ENCODE assay signal across 27 cellular contexts in the genomic region with DNA sequence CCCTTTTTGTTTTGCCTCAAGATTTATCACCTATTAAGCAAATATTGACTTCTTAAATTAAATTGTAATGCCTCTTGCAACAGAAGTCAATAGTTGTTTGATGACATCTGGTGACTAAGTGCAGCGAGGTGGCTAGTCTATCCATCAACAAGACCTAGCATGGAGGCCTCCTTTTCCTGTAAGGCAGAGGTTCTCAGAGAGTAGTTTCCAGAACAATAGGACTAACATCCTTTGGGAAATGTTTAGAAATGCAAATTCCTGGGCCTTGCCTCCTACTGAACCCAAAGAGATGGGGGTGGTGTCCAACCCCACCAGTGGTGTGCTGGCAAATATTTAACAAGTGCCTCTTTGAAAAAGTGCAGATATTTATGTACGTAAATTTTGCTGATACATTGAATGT.
"Had no signal": no experiment of that assay in that cellular context is flagged by ENCODE, and none has a peak within 500 bp of the region (broad histone marks: within the 10 kb centered on the region; RNA-seq: fewer than 3 reads in every experiment).

No MANE protein-coding gene starts in this region.

- H3K27ac Mint-ChIP-seq: immature natural killer cell; mesothelial cell of epicardium; naive B cell; natural killer cell; nephron progenitor cell; progenitor cell of endocrine pancreas; stimulated activated memory B cell treated with anti-CD40 and anti-IgM and Interleukin-4, amounts not matched to agents 10 μg/mL and 1 μg/mL and 100 μg/mL, for 72 hours; stimulated activated naive CD8-positive, alpha-beta T cell treated with anti-CD3 and anti-CD28 coated beads, Interleukin-15, amount 100 ng/mL, for 72 hours; type B pancreatic cell had no signal

- H3K9me3 ChIP-seq: right atrium auricular region, right lobe of liver, uterus had no signal

- H3K4me1 ChIP-seq: left ventricle myocardium inferior, right atrium auricular region, right lobe of liver, tibial nerve, uterus had no signal

- H3K27me3 ChIP-seq: ovary, right atrium auricular region, right lobe of liver, tibial nerve, uterus had no signal

- DNase-seq: immature natural killer cell; kidney; left colon; left ventricle myocardium inferior; mesendoderm; naive B cell; natural killer cell; nephron progenitor cell; ovary; right lobe of liver; stimulated activated CD4-positive, alpha-beta T cell treated with anti-CD3 and anti-CD28 coated beads, Interleukin-1b, Interleukin-23, amount 100 ng/mL, for 48 hours; stimulated activated CD4-positive, alpha-beta T cell treated with anti-CD3 and anti-CD28 coated beads, Interleukin-2, amount 100 ng/mL, for 48 hours; stimulated activated CD4-positive, alpha-beta T cell treated with anti-CD3 and anti-CD28 coated beads, Interleukin-4, amount 100 ng/mL, for 4 hours; stimulated activated CD8-positive, alpha-beta memory T cell treated with anti-CD3 and anti-CD28 coated beads, Interleukin-4, amount 100 ng/mL, for 48 hours; stimulated activated naive CD4-positive, alpha-beta T cell treated with Interleukin-2 at 50 U/mL for 16 hours; stimulated activated naive CD8-positive, alpha-beta T cell treated with anti-CD3 and anti-CD28 coated beads, Interleukin-15, amount 100 ng/mL, for 72 hours; substantia nigra; uterus had no signal

- FAIRE-seq: islet of Langerhans, kidney had no signal

- H3K4me1 Mint-ChIP-seq: immature natural killer cell; mesothelial cell of epicardium; naive B cell; natural killer cell; stimulated activated memory B cell treated with anti-CD40 and anti-IgM and Interleukin-4, amounts not matched to agents 10 μg/mL and 1 μg/mL and 100 μg/mL, for 72 hours; stimulated activated naive CD8-positive, alpha-beta T cell treated with anti-CD3 and anti-CD28 coated beads, Interleukin-15, amount 100 ng/mL, for 72 hours had no signal

- H3K4me2 ChIP-seq: smooth muscle cell had no signal

- H3K36me3 Mint-ChIP-seq: immature natural killer cell; mesothelial cell of epicardium; naive B cell; natural killer cell; stimulated activated memory B cell treated with anti-CD40 and anti-IgM and Interleukin-4, amounts not matched to agents 10 μg/mL and 1 μg/mL and 100 μg/mL, for 72 hours; type B pancreatic cell had no signal

- H3K27ac ChIP-seq: left ventricle myocardium inferior, ovary, right atrium auricular region, right lobe of liver, tibial nerve, uterus had no signal

- H3K4me3 Mint-ChIP-seq: immature natural killer cell; mesothelial cell of epicardium; naive B cell; natural killer cell; nephron progenitor cell; stimulated activated memory B cell treated with anti-CD40 and anti-IgM and Interleukin-4, amounts not matched to agents 10 μg/mL and 1 μg/mL and 100 μg/mL, for 72 hours; stimulated activated naive CD8-positive, alpha-beta T cell treated with anti-CD3 and anti-CD28 coated beads, Interleukin-15, amount 100 ng/mL, for 72 hours; type B pancreatic cell had no signal

- ATAC-seq: left colon; natural killer cell; right lobe of liver; stimulated activated memory B cell treated with anti-CD40 and anti-IgM and Interleukin-4, amounts not matched to agents 10 μg/mL and 1 μg/mL and 100 μg/mL, for 72 hours; stimulated activated naive CD8-positive, alpha-beta T cell treated with anti-CD3 and anti-CD28 coated beads, Interleukin-15, amount 100 ng/mL, for 72 hours had no signal

- H3K36me3 ChIP-seq: left ventricle myocardium inferior, ovary, right atrium auricular region, right lobe of liver, tibial nerve, uterus had no signal

- H3K9me3 Mint-ChIP-seq: type B pancreatic cell had no signal

- H3K4me3 ChIP-seq: left ventricle myocardium inferior, lung, ovary, right atrium auricular region, right lobe of liver, smooth muscle cell, tibial nerve, uterus had no signal
